In genomic region chr20:55584307-55584706, GRCh38 we compare ENCODE assay signal across 6 cellular contexts.
"Had no signal": no experiment of that assay in that cellular context is flagged by ENCODE, and none has a peak within 500 bp of the region (broad histone marks: within the 10 kb centered on the region; RNA-seq: fewer than 3 reads in every experiment).

No MANE protein-coding gene starts in this region.

- H3K27ac ChIP-seq: HL-60 had no signal

- ATAC-seq: HepG2, K562 had no signal

- FAIRE-seq: HepG2, K562 had no signal

- H3K4me3 ChIP-seq: K562 had no signal

- DNase-seq: IMR-90, KBM-7, KG1 had no signal
